1 cellular context compared by ENCODE assay signal in the genomic region with DNA sequence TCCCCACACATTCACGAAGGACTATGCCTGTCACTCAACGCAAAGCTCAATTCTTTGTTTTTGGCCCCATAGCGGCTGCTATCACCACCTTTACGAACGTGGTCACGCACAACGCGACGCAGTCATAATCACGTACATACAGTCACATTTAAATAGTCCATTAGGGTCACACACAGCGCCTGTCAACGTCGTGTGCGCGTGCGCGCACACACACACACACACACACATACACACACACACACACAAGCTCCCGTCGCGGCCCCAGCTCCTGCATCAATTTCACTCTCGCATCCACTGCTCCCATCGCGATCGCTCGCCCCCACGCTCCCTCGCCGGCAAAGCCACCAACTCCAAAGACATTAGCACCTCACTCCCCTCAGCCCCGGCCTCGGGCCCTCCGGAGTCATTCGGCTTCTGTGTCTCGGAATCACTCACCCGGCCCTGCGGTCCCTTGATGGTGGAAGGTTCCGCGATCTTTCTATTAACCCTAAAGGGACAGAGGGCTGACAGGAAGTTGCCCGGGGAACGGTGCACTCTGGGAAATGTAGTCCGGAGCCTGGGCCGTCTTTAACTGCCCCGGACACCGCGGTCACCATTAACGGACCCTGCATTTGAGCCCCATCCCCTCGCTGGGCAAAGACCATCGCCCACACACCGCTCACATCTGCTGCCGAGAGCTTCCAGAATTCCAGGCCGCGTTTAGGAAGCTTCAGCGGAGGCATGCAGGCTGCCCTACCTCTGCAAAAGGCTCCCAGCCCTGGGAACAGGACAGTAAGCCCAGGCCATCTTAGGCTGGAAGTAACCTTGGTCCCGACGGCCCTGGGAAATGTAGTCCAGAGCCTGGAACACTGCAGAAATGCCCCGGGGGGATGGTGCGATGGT.
A peak's percentile ranks its signal among the peaks of the same experiment; 100 is the strongest.
TF ChIP-seq lines count a peak whose summit lies in the region.

A gene (minus strand): TSS at position 486 of the 882 bp plus-strand sequence. CDS start 12,768 bp downstream, outside the sequence.

TF ChIP-seq in HepG2, 621 proteins besides CTCF, POLR2A, EP300 and RAD21 (continued from another document and continues in another):
- TF ChIP-seq, protein P1, sequence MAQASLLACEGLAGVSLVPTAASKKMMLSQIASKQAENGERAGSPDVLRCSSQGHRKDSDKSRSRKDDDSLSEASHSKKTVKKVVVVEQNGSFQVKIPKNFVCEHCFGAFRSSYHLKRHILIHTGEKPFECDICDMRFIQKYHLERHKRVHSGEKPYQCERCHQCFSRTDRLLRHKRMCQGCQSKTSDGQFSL (CRISPR knock-in tag; IDR thresholded peaks at IDR 0.05): no peak
- TF ChIP-seq ZNF431 (CRISPR knock-in tag; IDR thresholded peaks at IDR 0.05; ENCODE audit: borderline replicate concordance, low read depth): no peak; the same call in 1 of the 2 replicates
- TF ChIP-seq CHCHD3 (CRISPR knock-in tag; IDR thresholded peaks at IDR 0.05): no peak
- no peak for TF ChIP-seq PTBP1 (IDR thresholded peaks at IDR 0.05; ENCODE audit: low read depth, low read length, poor library complexity, severe bottlenecking)
- TF ChIP-seq, protein P2, sequence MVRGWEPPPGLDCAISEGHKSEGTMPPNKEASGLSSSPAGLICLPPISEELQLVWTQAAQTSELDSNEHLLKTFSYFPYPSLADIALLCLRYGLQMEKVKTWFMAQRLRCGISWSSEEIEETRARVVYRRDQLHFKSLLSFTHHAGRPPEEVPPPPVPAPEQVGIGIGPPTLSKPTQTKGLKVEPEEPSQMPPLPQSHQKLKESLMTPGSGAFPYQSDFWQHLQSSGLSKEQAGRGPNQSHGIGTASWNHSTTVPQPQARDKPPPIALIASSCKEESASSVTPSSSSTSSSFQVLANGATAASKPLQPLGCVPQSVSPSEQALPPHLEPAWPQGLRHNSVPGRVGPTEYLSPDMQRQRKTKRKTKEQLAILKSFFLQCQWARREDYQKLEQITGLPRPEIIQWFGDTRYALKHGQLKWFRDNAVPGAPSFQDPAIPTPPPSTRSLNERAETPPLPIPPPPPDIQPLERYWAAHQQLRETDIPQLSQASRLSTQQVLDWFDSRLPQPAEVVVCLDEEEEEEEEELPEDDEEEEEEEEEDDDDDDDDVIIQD (CRISPR knock-in tag; IDR thresholded peaks at IDR 0.05; ENCODE audit: low read depth): no peak
- TF ChIP-seq, protein P3, sequence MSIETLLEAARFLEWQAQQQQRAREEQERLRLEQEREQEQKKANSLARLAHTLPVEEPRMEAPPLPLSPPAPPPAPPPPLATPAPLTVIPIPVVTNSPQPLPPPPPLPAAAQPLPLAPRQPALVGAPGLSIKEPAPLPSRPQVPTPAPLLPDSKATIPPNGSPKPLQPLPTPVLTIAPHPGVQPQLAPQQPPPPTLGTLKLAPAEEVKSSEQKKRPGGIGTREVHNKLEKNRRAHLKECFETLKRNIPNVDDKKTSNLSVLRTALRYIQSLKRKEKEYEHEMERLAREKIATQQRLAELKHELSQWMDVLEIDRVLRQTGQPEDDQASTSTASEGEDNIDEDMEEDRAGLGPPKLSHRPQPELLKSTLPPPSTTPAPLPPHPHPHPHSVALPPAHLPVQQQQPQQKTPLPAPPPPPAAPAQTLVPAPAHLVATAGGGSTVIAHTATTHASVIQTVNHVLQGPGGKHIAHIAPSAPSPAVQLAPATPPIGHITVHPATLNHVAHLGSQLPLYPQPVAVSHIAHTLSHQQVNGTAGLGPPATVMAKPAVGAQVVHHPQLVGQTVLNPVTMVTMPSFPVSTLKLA (IDR thresholded peaks at IDR 0.05): 0 out of 2 replicates have a peak, but pooled peaks have one; percentile 34
- TF ChIP-seq TAF1 (CRISPR knock-in tag; IDR thresholded peaks at IDR 0.05): peak; percentile 64; the same call in 1 of the 2 replicates
- no peak for TF ChIP-seq ZNF775 (CRISPR knock-in tag; IDR thresholded peaks at IDR 0.05; ENCODE audit: borderline replicate concordance)
- peak; percentile 73; the same call in 1 of the 2 replicates for TF ChIP-seq ARNT2 (CRISPR knock-in tag; IDR thresholded peaks at IDR 0.05; ENCODE audit: low read depth)
- TF ChIP-seq ZNF34 (CRISPR knock-in tag; IDR thresholded peaks at IDR 0.05; ENCODE audit: borderline replicate concordance): no peak
- TF ChIP-seq, protein P4, sequence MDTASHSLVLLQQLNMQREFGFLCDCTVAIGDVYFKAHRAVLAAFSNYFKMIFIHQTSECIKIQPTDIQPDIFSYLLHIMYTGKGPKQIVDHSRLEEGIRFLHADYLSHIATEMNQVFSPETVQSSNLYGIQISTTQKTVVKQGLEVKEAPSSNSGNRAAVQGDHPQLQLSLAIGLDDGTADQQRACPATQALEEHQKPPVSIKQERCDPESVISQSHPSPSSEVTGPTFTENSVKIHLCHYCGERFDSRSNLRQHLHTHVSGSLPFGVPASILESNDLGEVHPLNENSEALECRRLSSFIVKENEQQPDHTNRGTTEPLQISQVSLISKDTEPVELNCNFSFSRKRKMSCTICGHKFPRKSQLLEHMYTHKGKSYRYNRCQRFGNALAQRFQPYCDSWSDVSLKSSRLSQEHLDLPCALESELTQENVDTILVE (CRISPR knock-in tag; IDR thresholded peaks at IDR 0.05): 0 out of 2 replicates have a peak, but pooled peaks have one; percentile 17
- peak; percentile 31; the same call in 1 of the 2 replicates for TF ChIP-seq NFYB (CRISPR knock-in tag; IDR thresholded peaks at IDR 0.05)
- TF ChIP-seq TCF7 (IDR thresholded peaks at IDR 0.05; ENCODE audit: low read depth): no peak
- peak; percentile 77 for TF ChIP-seq RBFOX2 (IDR thresholded peaks at IDR 0.05; ENCODE audit: low read depth, low read length)
- TF ChIP-seq ZNF274 (CRISPR knock-in tag; IDR thresholded peaks at IDR 0.05): peak; percentile 80
- TF ChIP-seq EED (CRISPR knock-in tag; IDR thresholded peaks at IDR 0.05): peak; percentile 91
- peak; percentile 91 for TF ChIP-seq ELF4 (CRISPR knock-in tag; IDR thresholded peaks at IDR 0.05; ENCODE audit: borderline replicate concordance)
- no peak for TF ChIP-seq SMAD1 (CRISPR knock-in tag; IDR thresholded peaks at IDR 0.05; ENCODE audit: borderline replicate concordance, low read depth)
- no peak for TF ChIP-seq KLF11 (CRISPR knock-in tag; IDR thresholded peaks at IDR 0.05)
- TF ChIP-seq TGIF2 (CRISPR knock-in tag; IDR thresholded peaks at IDR 0.05): no peak
- no peak for TF ChIP-seq ZNF709 (CRISPR knock-in tag; IDR thresholded peaks at IDR 0.05)
- no peak; the same call in 1 of the 2 replicates for TF ChIP-seq NR2F2 (IDR thresholded peaks at IDR 0.05; ENCODE audit: borderline replicate concordance, low read depth)
- TF ChIP-seq REXO4 (CRISPR knock-in tag; IDR thresholded peaks at IDR 0.05; ENCODE audit: borderline replicate concordance): no peak
- no peak for TF ChIP-seq ZNF577 (CRISPR knock-in tag; IDR thresholded peaks at IDR 0.05; ENCODE audit: borderline replicate concordance, low read depth)
- TF ChIP-seq, protein P5, sequence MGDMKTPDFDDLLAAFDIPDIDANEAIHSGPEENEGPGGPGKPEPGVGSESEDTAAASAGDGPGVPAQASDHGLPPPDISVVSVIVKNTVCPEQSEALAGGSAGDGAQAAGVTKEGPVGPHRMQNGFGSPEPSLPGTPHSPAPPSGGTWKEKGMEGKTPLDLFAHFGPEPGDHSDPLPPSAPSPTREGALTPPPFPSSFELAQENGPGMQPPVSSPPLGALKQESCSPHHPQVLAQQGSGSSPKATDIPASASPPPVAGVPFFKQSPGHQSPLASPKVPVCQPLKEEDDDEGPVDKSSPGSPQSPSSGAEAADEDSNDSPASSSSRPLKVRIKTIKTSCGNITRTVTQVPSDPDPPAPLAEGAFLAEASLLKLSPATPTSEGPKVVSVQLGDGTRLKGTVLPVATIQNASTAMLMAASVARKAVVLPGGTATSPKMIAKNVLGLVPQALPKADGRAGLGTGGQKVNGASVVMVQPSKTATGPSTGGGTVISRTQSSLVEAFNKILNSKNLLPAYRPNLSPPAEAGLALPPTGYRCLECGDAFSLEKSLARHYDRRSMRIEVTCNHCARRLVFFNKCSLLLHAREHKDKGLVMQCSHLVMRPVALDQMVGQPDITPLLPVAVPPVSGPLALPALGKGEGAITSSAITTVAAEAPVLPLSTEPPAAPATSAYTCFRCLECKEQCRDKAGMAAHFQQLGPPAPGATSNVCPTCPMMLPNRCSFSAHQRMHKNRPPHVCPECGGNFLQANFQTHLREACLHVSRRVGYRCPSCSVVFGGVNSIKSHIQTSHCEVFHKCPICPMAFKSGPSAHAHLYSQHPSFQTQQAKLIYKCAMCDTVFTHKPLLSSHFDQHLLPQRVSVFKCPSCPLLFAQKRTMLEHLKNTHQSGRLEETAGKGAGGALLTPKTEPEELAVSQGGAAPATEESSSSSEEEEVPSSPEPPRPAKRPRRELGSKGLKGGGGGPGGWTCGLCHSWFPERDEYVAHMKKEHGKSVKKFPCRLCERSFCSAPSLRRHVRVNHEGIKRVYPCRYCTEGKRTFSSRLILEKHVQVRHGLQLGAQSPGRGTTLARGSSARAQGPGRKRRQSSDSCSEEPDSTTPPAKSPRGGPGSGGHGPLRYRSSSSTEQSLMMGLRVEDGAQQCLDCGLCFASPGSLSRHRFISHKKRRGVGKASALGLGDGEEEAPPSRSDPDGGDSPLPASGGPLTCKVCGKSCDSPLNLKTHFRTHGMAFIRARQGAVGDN (CRISPR knock-in tag; IDR thresholded peaks at IDR 0.05): peak; percentile 91
- no peak for TF ChIP-seq ZNF260 (CRISPR knock-in tag; IDR thresholded peaks at IDR 0.05; ENCODE audit: borderline replicate concordance, low read depth)
- TF ChIP-seq, protein P6, sequence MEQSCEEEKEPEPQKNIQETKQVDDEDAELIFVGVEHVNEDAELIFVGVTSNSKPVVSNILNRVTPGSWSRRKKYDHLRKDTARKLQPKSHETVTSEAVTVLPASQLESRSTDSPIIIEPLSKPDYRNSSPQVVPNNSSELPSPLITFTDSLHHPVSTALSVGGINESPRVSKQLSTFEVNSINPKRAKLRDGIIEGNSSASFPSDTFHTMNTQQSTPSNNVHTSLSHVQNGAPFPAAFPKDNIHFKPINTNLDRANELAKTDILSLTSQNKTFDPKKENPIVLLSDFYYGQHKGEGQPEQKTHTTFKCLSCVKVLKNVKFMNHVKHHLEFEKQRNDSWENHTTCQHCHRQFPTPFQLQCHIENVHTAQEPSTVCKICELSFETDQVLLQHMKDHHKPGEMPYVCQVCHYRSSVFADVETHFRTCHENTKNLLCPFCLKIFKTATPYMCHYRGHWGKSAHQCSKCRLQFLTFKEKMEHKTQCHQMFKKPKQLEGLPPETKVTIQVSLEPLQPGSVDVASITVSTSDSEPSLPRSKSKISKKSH (CRISPR knock-in tag; IDR thresholded peaks at IDR 0.05; ENCODE audit: borderline replicate concordance): no peak
- TF ChIP-seq NFE2 (CRISPR knock-in tag; IDR thresholded peaks at IDR 0.05): no peak
- no peak; the same call in 1 of the 2 replicates for TF ChIP-seq ZNF703 (CRISPR knock-in tag; IDR thresholded peaks at IDR 0.05; ENCODE audit: borderline replicate concordance)
- TF ChIP-seq, protein P7, sequence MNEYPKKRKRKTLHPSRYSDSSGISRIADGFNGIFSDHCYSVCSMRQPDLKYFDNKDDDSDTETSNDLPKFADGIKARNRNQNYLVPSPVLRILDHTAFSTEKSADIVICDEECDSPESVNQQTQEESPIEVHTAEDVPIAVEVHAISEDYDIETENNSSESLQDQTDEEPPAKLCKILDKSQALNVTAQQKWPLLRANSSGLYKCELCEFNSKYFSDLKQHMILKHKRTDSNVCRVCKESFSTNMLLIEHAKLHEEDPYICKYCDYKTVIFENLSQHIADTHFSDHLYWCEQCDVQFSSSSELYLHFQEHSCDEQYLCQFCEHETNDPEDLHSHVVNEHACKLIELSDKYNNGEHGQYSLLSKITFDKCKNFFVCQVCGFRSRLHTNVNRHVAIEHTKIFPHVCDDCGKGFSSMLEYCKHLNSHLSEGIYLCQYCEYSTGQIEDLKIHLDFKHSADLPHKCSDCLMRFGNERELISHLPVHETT (CRISPR knock-in tag; conservative IDR thresholded peaks at IDR 0.05): no peak
- TF ChIP-seq, protein P8, sequence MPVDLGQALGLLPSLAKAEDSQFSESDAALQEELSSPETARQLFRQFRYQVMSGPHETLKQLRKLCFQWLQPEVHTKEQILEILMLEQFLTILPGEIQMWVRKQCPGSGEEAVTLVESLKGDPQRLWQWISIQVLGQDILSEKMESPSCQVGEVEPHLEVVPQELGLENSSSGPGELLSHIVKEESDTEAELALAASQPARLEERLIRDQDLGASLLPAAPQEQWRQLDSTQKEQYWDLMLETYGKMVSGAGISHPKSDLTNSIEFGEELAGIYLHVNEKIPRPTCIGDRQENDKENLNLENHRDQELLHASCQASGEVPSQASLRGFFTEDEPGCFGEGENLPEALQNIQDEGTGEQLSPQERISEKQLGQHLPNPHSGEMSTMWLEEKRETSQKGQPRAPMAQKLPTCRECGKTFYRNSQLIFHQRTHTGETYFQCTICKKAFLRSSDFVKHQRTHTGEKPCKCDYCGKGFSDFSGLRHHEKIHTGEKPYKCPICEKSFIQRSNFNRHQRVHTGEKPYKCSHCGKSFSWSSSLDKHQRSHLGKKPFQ (CRISPR knock-in tag; IDR thresholded peaks at IDR 0.05; ENCODE audit: insufficient replicate concordance): no peak
- no peak for TF ChIP-seq JUN (CRISPR knock-in tag; IDR thresholded peaks at IDR 0.05)
- TF ChIP-seq, protein P9, sequence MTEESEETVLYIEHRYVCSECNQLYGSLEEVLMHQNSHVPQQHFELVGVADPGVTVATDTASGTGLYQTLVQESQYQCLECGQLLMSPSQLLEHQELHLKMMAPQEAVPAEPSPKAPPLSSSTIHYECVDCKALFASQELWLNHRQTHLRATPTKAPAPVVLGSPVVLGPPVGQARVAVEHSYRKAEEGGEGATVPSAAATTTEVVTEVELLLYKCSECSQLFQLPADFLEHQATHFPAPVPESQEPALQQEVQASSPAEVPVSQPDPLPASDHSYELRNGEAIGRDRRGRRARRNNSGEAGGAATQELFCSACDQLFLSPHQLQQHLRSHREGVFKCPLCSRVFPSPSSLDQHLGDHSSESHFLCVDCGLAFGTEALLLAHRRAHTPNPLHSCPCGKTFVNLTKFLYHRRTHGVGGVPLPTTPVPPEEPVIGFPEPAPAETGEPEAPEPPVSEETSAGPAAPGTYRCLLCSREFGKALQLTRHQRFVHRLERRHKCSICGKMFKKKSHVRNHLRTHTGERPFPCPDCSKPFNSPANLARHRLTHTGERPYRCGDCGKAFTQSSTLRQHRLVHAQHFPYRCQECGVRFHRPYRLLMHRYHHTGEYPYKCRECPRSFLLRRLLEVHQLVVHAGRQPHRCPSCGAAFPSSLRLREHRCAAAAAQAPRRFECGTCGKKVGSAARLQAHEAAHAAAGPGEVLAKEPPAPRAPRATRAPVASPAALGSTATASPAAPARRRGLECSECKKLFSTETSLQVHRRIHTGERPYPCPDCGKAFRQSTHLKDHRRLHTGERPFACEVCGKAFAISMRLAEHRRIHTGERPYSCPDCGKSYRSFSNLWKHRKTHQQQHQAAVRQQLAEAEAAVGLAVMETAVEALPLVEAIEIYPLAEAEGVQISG (CRISPR knock-in tag; IDR thresholded peaks at IDR 0.05): peak; percentile 89
- TF ChIP-seq ZNF616 (CRISPR knock-in tag; IDR thresholded peaks at IDR 0.05; ENCODE audit: low read depth): no peak
- 0 out of 2 replicates have a peak, but pooled peaks have one; percentile 79 for TF ChIP-seq ZNF180 (CRISPR knock-in tag; IDR thresholded peaks at IDR 0.05; ENCODE audit: borderline replicate concordance, low read depth)
- TF ChIP-seq SP5 (CRISPR knock-in tag; IDR thresholded peaks at IDR 0.05; ENCODE audit: borderline replicate concordance, low read depth): 0 out of 2 replicates have a peak, but pooled peaks have one; percentile 8
- TF ChIP-seq, protein P10, sequence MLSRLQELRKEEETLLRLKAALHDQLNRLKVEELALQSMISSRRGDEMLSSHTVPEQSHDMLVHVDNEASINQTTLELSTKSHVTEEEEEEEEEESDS (CRISPR knock-in tag; IDR thresholded peaks at IDR 0.05; ENCODE audit: borderline replicate concordance): no peak
- no peak for TF ChIP-seq ZNF761 (CRISPR knock-in tag; conservative IDR thresholded peaks at IDR 0.05)
- TF ChIP-seq ETV6 (CRISPR knock-in tag; conservative IDR thresholded peaks at IDR 0.05): no peak
- TF ChIP-seq ZNF432 (CRISPR knock-in tag; IDR thresholded peaks at IDR 0.05; ENCODE audit: borderline replicate concordance): no peak
